8 cellular contexts compared by ENCODE assay signal in the genomic region with DNA sequence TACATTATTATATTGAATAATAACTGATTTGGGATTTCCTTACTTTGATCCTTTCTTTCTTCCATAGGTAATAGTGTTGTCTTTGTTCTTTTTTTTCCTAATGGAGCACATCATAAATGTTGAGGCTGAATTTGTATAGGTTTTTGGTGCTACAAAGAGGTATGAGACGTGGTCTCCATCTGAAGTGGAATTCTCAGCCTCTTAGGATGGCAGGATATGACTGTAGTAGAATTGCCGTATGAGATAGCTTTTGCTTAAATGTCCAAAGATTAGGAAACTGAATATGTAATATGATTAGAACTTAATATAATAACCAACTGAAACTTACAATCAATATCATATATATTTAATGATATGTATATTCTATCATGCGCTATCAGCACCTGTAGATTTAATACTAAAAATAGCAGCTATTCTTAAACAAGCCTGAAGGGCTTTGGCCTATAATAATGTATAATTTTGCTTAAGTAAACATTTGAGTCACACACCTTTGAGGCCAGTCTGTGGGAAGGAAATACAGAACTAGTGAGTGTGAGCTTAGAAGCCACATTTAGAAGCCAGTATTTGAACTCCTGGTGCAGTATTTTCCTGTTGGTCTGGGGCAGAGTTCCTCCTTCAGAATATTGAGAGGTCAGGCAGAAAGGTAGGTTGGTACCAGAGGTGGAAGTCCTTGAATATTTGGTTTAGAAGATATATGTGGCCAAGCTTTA.
A peak's percentile ranks its signal among the peaks of the same experiment; 100 is the strongest.
DNase-seq lines count a peak whose midpoint lies in the region; ATAC-seq, FAIRE-seq and TF ChIP-seq lines count a peak whose summit lies in the region.
"Had no signal": no experiment of that assay in that cellular context is flagged by ENCODE, and none has a peak within 500 bp of the region (broad histone marks: within the 10 kb centered on the region; RNA-seq: fewer than 3 reads in every experiment).

No MANE protein-coding gene starts in this region.

- no peak overlapping the region for H3K4me3 Mint-ChIP-seq in CD8-positive, alpha-beta T cell

- peaks cover 3% of the 10 kb centered on the region for H4K20me1 ChIP-seq in smooth muscle cell (ENCODE audit: low read depth)

- H3K27me3 ChIP-seq in bronchial epithelial cell (ENCODE audit: control insufficient read depth, insufficient read depth, low read length) (no peaks in the 10 kb centered on the region), smooth muscle cell (ENCODE audit: low read depth) (no peaks in the 10 kb centered on the region)
- H3K27me3 ChIP-seq in CD8-positive, alpha-beta T cell (ENCODE audit: insufficient read depth, low read length), result no peaks in the 10 kb centered on the region

- H3K36me3 ChIP-seq in bronchial epithelial cell (ENCODE audit: control insufficient read depth, insufficient read depth, low read length) (peaks cover 6% of the 10 kb centered on the region), smooth muscle cell (ENCODE audit: low read depth) (peaks cover 3% of the 10 kb centered on the region)
- H3K36me3 ChIP-seq in CD8-positive, alpha-beta T cell (ENCODE audit: insufficient read depth, low read length), result no peaks in the 10 kb centered on the region

- TF ChIP-seq CTCF in bronchial epithelial cell (IDR thresholded peaks at IDR 0.05; ENCODE audit: insufficient read depth, low read length, severe bottlenecking) (no peak), smooth muscle cell (IDR thresholded peaks at IDR 0.05; ENCODE audit: borderline replicate concordance, insufficient read depth, poor library complexity, severe bottlenecking) (no peak)
- no peak for TF ChIP-seq CTCF in CD8-positive, alpha-beta T cell (IDR thresholded peaks at IDR 0.05)

- peak overlapping the region; percentile 15 for H3K4me2 ChIP-seq in smooth muscle cell

- WGBS in smooth muscle cell (ENCODE audit: low lambda C conversion rate), result 75% methylated on average over 3 of the region's 3 CpGs

- FAIRE-seq in bronchial epithelial cell (lab: Jason Lieb, UNC), result no peak

- H3K9me3 ChIP-seq in smooth muscle cell (replicated peaks; ENCODE audit: low read depth), result no peaks in the 10 kb centered on the region
- no peaks in the 10 kb centered on the region for H3K9me3 ChIP-seq in CD8-positive, alpha-beta T cell (ENCODE audit: low read length)

- peak; percentile 52 for ATAC-seq in GM18907 (IDR thresholded peaks at IDR 0.05; ENCODE audit: unreplicated experiment)
- ATAC-seq in CD8-positive, alpha-beta T cell, result no peak
- no peak for ATAC-seq in HG03039 (IDR thresholded peaks at IDR 0.05; ENCODE audit: unreplicated experiment)

- H3K36me3 Mint-ChIP-seq in CD8-positive, alpha-beta T cell, result peaks cover 2% of the 10 kb centered on the region

- H3K27me3 Mint-ChIP-seq in CD8-positive, alpha-beta T cell (ENCODE audit: low read depth), result no peaks in the 10 kb centered on the region

- H3K4me1 Mint-ChIP-seq in CD8-positive, alpha-beta T cell (ENCODE audit: low read depth), result no peaks in the 10 kb centered on the region

- CTCF ChIA-PET in CD8-positive, alpha-beta T cell (lab: Charles Lee), result interaction anchor here (1.2 kb wide), 1 partner anchor 22 kb away, joined by 5 read pairs; no protein-coding TSS in a partner anchor

- H3K9me3 Mint-ChIP-seq in CD8-positive, alpha-beta T cell, result no peaks in the 10 kb centered on the region

- no peak overlapping the region for H3K27ac Mint-ChIP-seq in CD8-positive, alpha-beta T cell

- H3K4me3 ChIP-seq in bronchial epithelial cell (ENCODE audit: low read depth, low read length) (no peak overlapping the region), smooth muscle cell (no peak overlapping the region)
- no peak overlapping the region for H3K4me3 ChIP-seq in CD8-positive, alpha-beta T cell (ENCODE audit: low read depth, low read length)

- H3F3A ChIP-seq in smooth muscle cell (ENCODE audit: low read depth), result no peaks in the 10 kb centered on the region

- no peaks in the 10 kb centered on the region for H3K79me2 ChIP-seq in smooth muscle cell (ENCODE audit: low read depth)

- POLR2A ChIA-PET in CD8-positive, alpha-beta T cell (lab: Charles Lee), result no interaction called here

- intact Hi-C loops in CD8-positive, alpha-beta T cell (cut with DNase I, micrococcal nuclease), result no loop called here

- H3K27ac ChIP-seq in smooth muscle cell (ENCODE audit: low read depth), result peak overlapping the region; percentile 63
- no peak overlapping the region for H3K27ac ChIP-seq in CD8-positive, alpha-beta T cell (ENCODE audit: low read depth, low read length)

- H2AFZ ChIP-seq in smooth muscle cell (ENCODE audit: low read depth), result no peak overlapping the region

- H3K9ac ChIP-seq in smooth muscle cell (ENCODE audit: low read depth), result no peak overlapping the region

- H3K4me1 ChIP-seq in smooth muscle cell (ENCODE audit: low read depth), result no peaks in the 10 kb centered on the region
- H3K4me1 ChIP-seq in CD8-positive, alpha-beta T cell (ENCODE audit: insufficient read depth, low read length), result no peaks in the 10 kb centered on the region

- DNase-seq in LoVo (ENCODE audit: low spot score), result peak; percentile 53
- peak; percentile 89 for DNase-seq in bronchial epithelial cell (ENCODE audit: low read depth)
- no peak for DNase-seq in smooth muscle cell (lab: John Stamatoyannopoulos, UW; ENCODE audit: unreplicated experiment)
- DNase-seq in hypothalamus (lab: John Stamatoyannopoulos, UW), result no peak
- no peak for DNase-seq in CD8-positive, alpha-beta T cell
- DNase-seq: islet precursor cell had no signal

Comparison
In these comparisons a context has a peak if more than half of its experiments do, and no peak if none do; other contexts are left out.
1. DNase-seq: peak in LoVo (single experiment) and bronchial epithelial cell (single experiment); none in smooth muscle cell (single experiment), hypothalamus (0 of 51) and CD8-positive, alpha-beta T cell (0 of 7).